ENCODE assay signal across 1 cellular context in the genomic region with DNA sequence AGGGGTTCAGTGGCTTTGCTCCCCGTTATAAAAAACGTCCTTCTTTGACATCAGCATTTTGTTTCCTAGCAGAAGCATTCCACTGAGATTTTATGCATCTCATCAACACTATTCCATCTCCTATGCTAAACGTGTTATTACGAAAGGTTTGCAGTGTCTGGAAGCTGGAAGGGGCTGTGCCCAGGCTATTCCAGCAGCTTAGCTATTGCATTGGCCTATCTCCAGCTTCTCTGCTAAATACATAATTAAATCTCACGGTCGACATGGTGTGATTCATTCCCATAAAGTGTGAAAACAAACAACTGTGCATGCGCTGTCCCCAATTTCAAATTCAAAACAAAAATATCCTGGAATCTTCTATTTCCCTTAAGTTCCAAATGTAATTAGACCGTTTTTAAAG.
TF ChIP-seq lines count a peak whose summit lies in the region.

No MANE protein-coding gene starts in this region.

TF ChIP-seq in H1, 55 proteins besides CTCF, POLR2A, EP300 and RAD21:
- no peak for TF ChIP-seq PHF8 (conservative IDR thresholded peaks at IDR 0.05; ENCODE audit: low read depth, low read length)
- TF ChIP-seq SIRT6 (IDR thresholded peaks at IDR 0.05; ENCODE audit: low read length) = no peak
- no peak for TF ChIP-seq MAFK (IDR thresholded peaks at IDR 0.05; ENCODE audit: low read depth, low read length)
- TF ChIP-seq BACH1 (IDR thresholded peaks at IDR 0.05; ENCODE audit: low read length) = no peak
- TF ChIP-seq KDM4A (IDR thresholded peaks at IDR 0.05; ENCODE audit: low read depth, low read length, severe bottlenecking) = no peak
- TF ChIP-seq SP4 (IDR thresholded peaks at IDR 0.05; ENCODE audit: low read length) = no peak
- no peak for TF ChIP-seq SUZ12 (IDR thresholded peaks at IDR 0.05; ENCODE audit: low read length)
- TF ChIP-seq SP2 (IDR thresholded peaks at IDR 0.05; ENCODE audit: low read length) = no peak
- no peak for TF ChIP-seq HDAC2 (IDR thresholded peaks at IDR 0.05; ENCODE audit: borderline replicate concordance in 1 of 2, low read depth in 2 of 2, low read length in 2 of 2)
- TF ChIP-seq, protein P1, sequence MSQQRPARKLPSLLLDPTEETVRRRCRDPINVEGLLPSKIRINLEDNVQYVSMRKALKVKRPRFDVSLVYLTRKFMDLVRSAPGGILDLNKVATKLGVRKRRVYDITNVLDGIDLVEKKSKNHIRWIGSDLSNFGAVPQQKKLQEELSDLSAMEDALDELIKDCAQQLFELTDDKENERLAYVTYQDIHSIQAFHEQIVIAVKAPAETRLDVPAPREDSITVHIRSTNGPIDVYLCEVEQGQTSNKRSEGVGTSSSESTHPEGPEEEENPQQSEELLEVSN (IDR thresholded peaks at IDR 0.05) = no peak
